ENCODE assay signal across 1 cellular context in genomic region chr11:2901196-2901796, GRCh38.
TF ChIP-seq lines count a peak whose summit lies in the region.

No MANE protein-coding gene starts in this region.

TF ChIP-seq in GM23338, 12 proteins besides CTCF, POLR2A, EP300 and RAD21 (continued from another document):
- TF ChIP-seq REST (IDR thresholded peaks at IDR 0.05; ENCODE audit: unreplicated experiment) (no peak), ZNF114 (CRISPR knock-in tag; IDR thresholded peaks at IDR 0.05) (no peak), ZNF462 (CRISPR knock-in tag; IDR thresholded peaks at IDR 0.05) (no peak), CREB1 (CRISPR knock-in tag; IDR thresholded peaks at IDR 0.05; ENCODE audit: low read depth) (no peak), JUNB (IDR thresholded peaks at IDR 0.05; ENCODE audit: unreplicated experiment) (no peak), ZNF331 (CRISPR knock-in tag; IDR thresholded peaks at IDR 0.05; ENCODE audit: low read depth) (no peak)
